Comparison of ENCODE assay signal across 16 cellular contexts in genomic region chr13:32048816-32049215, GRCh38. TPM values are rescaled to one million over a fixed set of nuclear protein-coding genes. Genes with fewer than 3 reads are reported as not detected.
DNase-seq lines count a peak whose midpoint lies in the region; ATAC-seq, FAIRE-seq and TF ChIP-seq lines count a peak whose summit lies in the region.
"Had no signal": no experiment of that assay in that cellular context is flagged by ENCODE, and none has a peak within 500 bp of the region (broad histone marks: within the 10 kb centered on the region; RNA-seq: fewer than 3 reads in every experiment).

No MANE protein-coding gene starts in this region.

- no peak for FAIRE-seq in endothelial cell of umbilical vein (lab: Jason Lieb, UNC)
- FAIRE-seq: endometrium had no signal

- H3K36me3 ChIP-seq in DOHH2 (ENCODE audit: control insufficient read depth, low read length) (peaks cover 52% of the 10 kb centered on the region), endothelial cell of umbilical vein (ENCODE audit: control insufficient read depth in 2 of 2, extremely low read depth in 1 of 2, insufficient read depth in 2 of 2, low read length in 2 of 2) (no peaks in the 10 kb centered on the region)
- H3K36me3 ChIP-seq: adrenal gland, transverse colon had no signal

- no peak overlapping the region for H3K27ac Mint-ChIP-seq in Calu3 (ENCODE audit: unreplicated experiment)
- H3K27ac Mint-ChIP-seq: B cell had no signal

- ATAC-seq in HG03354 (IDR thresholded peaks at IDR 0.05; ENCODE audit: poor library complexity, severe bottlenecking, unreplicated experiment), result no peak
- ATAC-seq in activated CD4-positive, CD25-positive, alpha-beta regulatory T cell treated with anti-CD3 and anti-CD28 coated beads, Interleukin-2, amount 50 U/mL, for 24 hours, result no peak

- peak overlapping the region; percentile 58 for H3K4me3 ChIP-seq in DOHH2 (ENCODE audit: low read length)
- H3K4me3 ChIP-seq in endothelial cell of umbilical vein (replicated peaks in 1 of 3; ENCODE audit: insufficient read depth in 1 of 3, low read depth in 1 of 3, low read length in 3 of 3), result no peak overlapping the region
- H3K4me3 ChIP-seq: adrenal gland, transverse colon had no signal

- CTCF ChIA-PET in endothelial cell of umbilical vein (lab: Charles Lee), result interaction anchor here (0.8 kb wide), 1 partner anchor 10 kb away, joined by 3 read pairs; no protein-coding TSS in a partner anchor
- CTCF ChIA-PET in Calu3 (lab: Charles Lee), result interaction anchor here (1.2 kb wide), 1 partner anchor 116 kb away, joined by 4 read pairs; no protein-coding TSS in a partner anchor

- H3K9me3 ChIP-seq in DOHH2 (ENCODE audit: control insufficient read depth, insufficient read depth, low read length) (no peaks in the 10 kb centered on the region), endothelial cell of umbilical vein (replicated peaks; ENCODE audit: control insufficient read depth, insufficient read depth, low read length) (no peaks in the 10 kb centered on the region)
- H3K9me3 ChIP-seq: adrenal gland, transverse colon had no signal

- peak overlapping the region; percentile 28; the same call in 1 of the 2 replicates for H3K27ac ChIP-seq in 22Rv1
- H3K27ac ChIP-seq in DOHH2 (ENCODE audit: low read depth, low read length), result peak overlapping the region; percentile 97
- H3K27ac ChIP-seq in endothelial cell of umbilical vein (ENCODE audit: insufficient read depth, low read depth, low read length), result no peak overlapping the region
- H3K27ac ChIP-seq: adrenal gland, transverse colon had no signal

- H3K9me1 ChIP-seq in endothelial cell of umbilical vein (replicated peaks; ENCODE audit: control insufficient read depth, extremely low read depth, insufficient read depth, low read length), result no peaks in the 10 kb centered on the region

- BruUV-seq in endothelial cell of umbilical vein (replicated peaks; lab: Mats Ljungman, UMichigan) (no TSS peak), Calu3 (replicated peaks; lab: Mats Ljungman, UMichigan) (no TSS peak)

- H3K27me3 ChIP-seq in DOHH2 (ENCODE audit: control insufficient read depth, low read length), result no peaks in the 10 kb centered on the region
- no peaks in the 10 kb centered on the region for H3K27me3 ChIP-seq in endothelial cell of umbilical vein (ENCODE audit: control insufficient read depth in 2 of 2, insufficient read depth in 2 of 2, low read length in 2 of 2)
- H3K27me3 ChIP-seq: adrenal gland, transverse colon had no signal

- no peak overlapping the region for H3K9ac ChIP-seq in endothelial cell of umbilical vein (replicated peaks; ENCODE audit: extremely low read depth, insufficient read depth, low read length)

- H3F3A ChIP-seq in DOHH2 (ENCODE audit: control insufficient read depth, insufficient read depth), result peaks cover 34% of the 10 kb centered on the region

- POLR2A ChIA-PET in endothelial cell of umbilical vein (lab: Charles Lee), result no interaction called here

- H3K9me3 Mint-ChIP-seq in Calu3 (ENCODE audit: low read depth, unreplicated experiment), result no peaks in the 10 kb centered on the region

- TF ChIP-seq CTCF in 22Rv1 (IDR thresholded peaks at IDR 0.05), result no peak
- TF ChIP-seq CTCF in DOHH2 (IDR thresholded peaks at IDR 0.05; ENCODE audit: low read depth, low read length, poor library complexity, severe bottlenecking), result no peak
- no peak for TF ChIP-seq CTCF in endothelial cell of umbilical vein (IDR thresholded peaks at IDR 0.05; ENCODE audit: extremely low read depth in 1 of 2, insufficient read depth in 1 of 2, low read depth in 1 of 2, low read length in 2 of 2)
- TF ChIP-seq CTCF in Calu3 (IDR thresholded peaks at IDR 0.05; ENCODE audit: unreplicated experiment), result no peak

- no peak overlapping the region for H2AFZ ChIP-seq in endothelial cell of umbilical vein (ENCODE audit: low read depth, low read length)

- dilution Hi-C loops in endothelial cell of umbilical vein (cut with MboI; ENCODE audit: extremely low pct_ligation_motif_present, low sequenced_read_pairs), result no loop called here

- no peak for TF ChIP-seq POLR2A in endothelial cell of umbilical vein (IDR thresholded peaks at IDR 0.05; ENCODE audit: low read depth, low read length)

- no peak overlapping the region for H3K4me3 Mint-ChIP-seq in Calu3 (ENCODE audit: low read depth, unreplicated experiment)
- H3K4me3 Mint-ChIP-seq: B cell had no signal

- H3K4me1 ChIP-seq in DOHH2 (ENCODE audit: control insufficient read depth, low read length), result peaks cover 72% of the 10 kb centered on the region
- peaks cover 4% of the 10 kb centered on the region for H3K4me1 ChIP-seq in endothelial cell of umbilical vein (ENCODE audit: control insufficient read depth, extremely low read depth, insufficient read depth, low read length)

- H4K20me1 ChIP-seq in DOHH2 (ENCODE audit: control insufficient read depth, insufficient read depth, low read depth, low read length) (no peaks in the 10 kb centered on the region), endothelial cell of umbilical vein (replicated peaks; ENCODE audit: control insufficient read depth, extremely low read depth, insufficient read depth, low read length) (no peaks in the 10 kb centered on the region)

- intact Hi-C loops in endothelial cell of umbilical vein (cut with micrococcal nuclease) (no loop called here), Calu3 (cut with micrococcal nuclease; ENCODE audit: unreplicated experiment) (no loop called here)

- no peaks in the 10 kb centered on the region for H3K27me3 Mint-ChIP-seq in Calu3 (ENCODE audit: unreplicated experiment)
- H3K27me3 Mint-ChIP-seq: B cell had no signal

- H3K36me3 Mint-ChIP-seq in Calu3 (ENCODE audit: insufficient read depth, unreplicated experiment), result no peaks in the 10 kb centered on the region

- H3K79me2 ChIP-seq in DOHH2 (ENCODE audit: control insufficient read depth, low read length), result peaks cover 76% of the 10 kb centered on the region
- H3K79me2 ChIP-seq in endothelial cell of umbilical vein (ENCODE audit: control insufficient read depth, insufficient read depth, low read length), result no peaks in the 10 kb centered on the region

- H3K4me1 Mint-ChIP-seq in Calu3 (ENCODE audit: low read depth, unreplicated experiment), result peaks cover 17% of the 10 kb centered on the region

- peak overlapping the region; percentile 85 for H3K4me2 ChIP-seq in DOHH2 (ENCODE audit: low read length)
- H3K4me2 ChIP-seq in endothelial cell of umbilical vein (ENCODE audit: insufficient read depth, low read length), result no peak overlapping the region

- no peaks in the 10 kb centered on the region for H3K9me2 ChIP-seq in DOHH2 (replicated peaks; ENCODE audit: control insufficient read depth, low read length)

- DNase-seq in NCI-H69 (lab: John Stamatoyannopoulos, UW), result peak; percentile 72
- DNase-seq in endothelial cell of umbilical vein (ENCODE audit: low read depth, low spot score), result peak; percentile 11
- DNase-seq in Calu3, result no peak
- DNase-seq in glomerular visceral epithelial cell (ENCODE audit: extremely low spot score), result no peak
- DNase-seq: adrenal gland, hypothalamus, MM.1S, NCI-H774, T-helper 2 cell, transverse colon had no signal

TF ChIP-seq in endothelial cell of umbilical vein, 7 proteins besides CTCF, POLR2A, EP300 and RAD21:
- TF ChIP-seq EZH2 (IDR thresholded peaks at IDR 0.05; ENCODE audit: borderline replicate concordance, low read depth, low read length, severe bottlenecking) (no peak), GATA2 (IDR thresholded peaks at IDR 0.05; ENCODE audit: insufficient read depth, insufficient read length, low read depth, low read length) (no peak), JUN (IDR thresholded peaks at IDR 0.05; ENCODE audit: borderline replicate concordance, insufficient read depth, insufficient read length, low read depth) (no peak), FOS (IDR thresholded peaks at IDR 0.05; ENCODE audit: borderline replicate concordance, insufficient read depth, low read length) (no peak), POLR2AphosphoS5 (IDR thresholded peaks at IDR 0.05; ENCODE audit: insufficient read depth, low read depth, low read length) (no peak), MAX (IDR thresholded peaks at IDR 0.05; ENCODE audit: insufficient read depth, insufficient read length) (no peak), MYC (IDR thresholded peaks at IDR 0.05; ENCODE audit: low read depth, low read length) (no peak)

RNA-seq across cellular contexts. Expression of gene FRY, which starts 17.2 kb away (rescaled TPM):
- total RNA-seq in endothelial cell of umbilical vein (75.8 and 86.7 TPM in 2 replicates), Calu3 (2022) (3.2 and 6.2 TPM in 2 replicates)
- polyA plus RNA-seq in endothelial cell of umbilical vein, result 40.0 and 57.3 TPM in 2 replicates
- 43.3 and 47.7 TPM in 2 replicates for polyA plus RNA-seq in endothelial cell of umbilical vein (2011; cell fraction: cytosol; rRNA removed)
- polyA plus RNA-seq in endothelial cell of umbilical vein (2011; cell fraction: nucleus; rRNA removed), result 63.4 and 71.0 TPM in 2 replicates
- polyA plus RNA-seq in endothelial cell of umbilical vein (2012), result 36.5 and 37.6 TPM in 2 replicates
- 103 and 114 TPM in 2 replicates for polyA minus RNA-seq in endothelial cell of umbilical vein
- polyA minus RNA-seq in endothelial cell of umbilical vein (2011; cell fraction: cytosol; rRNA and poly(A)+ RNA removed), result 0.31 TPM
- polyA minus RNA-seq in endothelial cell of umbilical vein (2011; cell fraction: nucleus; rRNA and poly(A)+ RNA removed), result 63.4 and 65.7 TPM in 2 replicates

Comparison
In these comparisons a context has a peak if more than half of its experiments do, and no peak if none do; other contexts are left out.
1. DNase-seq: peak in NCI-H69 (single experiment) and endothelial cell of umbilical vein (single experiment); none in Calu3 (single experiment) and glomerular visceral epithelial cell (single experiment).
2. RNA of gene FRY, which starts 17.2 kb away (total RNA-seq): 75.8 to 86.7 TPM in endothelial cell of umbilical vein; 3.2 to 6.2 TPM in Calu3; every median in the first group is over 10 times any median in the second.